Comparison of ENCODE assay signal across 8 cellular contexts in genomic region chr22:20111045-20111688, GRCh38. TPM values are rescaled to one million over a fixed set of nuclear protein-coding genes. Genes with fewer than 3 reads are reported as not detected.
DNase-seq lines count a peak whose midpoint lies in the region; ATAC-seq and TF ChIP-seq lines count a peak whose summit lies in the region.

No MANE protein-coding gene starts in this region.

- H3K27me3 Mint-ChIP-seq in activated CD8-positive, alpha-beta T cell treated with anti-CD3 and anti-CD28 coated beads for 36 hours: no peaks in the 10 kb centered on the region

- H3K4me1 Mint-ChIP-seq in activated CD8-positive, alpha-beta T cell treated with anti-CD3 and anti-CD28 coated beads for 36 hours (ENCODE audit: low read depth): peaks cover 50% of the 10 kb centered on the region

- CTCF ChIA-PET in activated CD8-positive, alpha-beta T cell treated with anti-CD3 and anti-CD28 coated beads for 36 hours (lab: Charles Lee): interaction anchor here (0.7 to 3.2 kb wide), 18 partner anchors 9 to 140 kb away, joined by 3 to 43 read pairs (median 4); no protein-coding TSS in a partner anchor

- DNase-seq in NCI-H2196 (lab: John Stamatoyannopoulos, UW; ENCODE audit: unreplicated experiment) (peak; percentile 7), NCI-H2196 treated with DMSO at 0.1 percent for 48 hours (lab: John Stamatoyannopoulos, UW; ENCODE audit: unreplicated experiment) (no peak), HuH-7.5 (ENCODE audit: low spot score) (peak; percentile 70), iPS-NIHi11 (ENCODE audit: low spot score) (peak; percentile 75), NCI-H1417 treated with DMSO at 0.1 percent for 48 hours (lab: John Stamatoyannopoulos, UW) (no peak), NCI-H774 (lab: John Stamatoyannopoulos, UW) (no peak)
- peak; percentile 82 for DNase-seq in activated CD8-positive, alpha-beta T cell treated with anti-CD3 and anti-CD28 coated beads for 36 hours

- H3K4me3 Mint-ChIP-seq in activated CD8-positive, alpha-beta T cell treated with anti-CD3 and anti-CD28 coated beads for 36 hours: peak overlapping the region; percentile 21

- peaks cover 40% of the 10 kb centered on the region for H3K36me3 Mint-ChIP-seq in activated CD8-positive, alpha-beta T cell treated with anti-CD3 and anti-CD28 coated beads for 36 hours (ENCODE audit: low read depth)

- H3K27ac Mint-ChIP-seq in activated CD8-positive, alpha-beta T cell treated with anti-CD3 and anti-CD28 coated beads for 36 hours: peak overlapping the region; percentile 98

- peak; percentile 80 for ATAC-seq in activated CD8-positive, alpha-beta T cell treated with anti-CD3 and anti-CD28 coated beads for 36 hours
- no peak for ATAC-seq in HG03565 (IDR thresholded peaks at IDR 0.05; ENCODE audit: unreplicated experiment)

- H3K9me3 Mint-ChIP-seq in activated CD8-positive, alpha-beta T cell treated with anti-CD3 and anti-CD28 coated beads for 36 hours: no peaks in the 10 kb centered on the region

- intact Hi-C loops in activated CD8-positive, alpha-beta T cell treated with anti-CD3 and anti-CD28 coated beads for 36 hours (cut with micrococcal nuclease): no loop called here

- POLR2A ChIA-PET in activated CD8-positive, alpha-beta T cell treated with anti-CD3 and anti-CD28 coated beads for 36 hours (lab: Charles Lee): interaction anchor here (0.6 to 3.9 kb wide), 15 partner anchors 8 to 314 kb away, joined by 3 to 36 read pairs (median 5); no protein-coding TSS in a partner anchor

- TF ChIP-seq CTCF in activated CD8-positive, alpha-beta T cell treated with anti-CD3 and anti-CD28 coated beads for 36 hours (IDR thresholded peaks at IDR 0.05): peak; percentile 77

RNA-seq across cellular contexts. Expression of gene RANBP1, which starts 4.7 kb away (rescaled TPM):
- 100 to 1,000 TPM; 411 to 412 TPM for total RNA-seq in activated CD8-positive, alpha-beta T cell treated with anti-CD3 and anti-CD28 coated beads for 36 hours

RNA-seq across cellular contexts. Expression of gene TRMT2A, which starts 5.9 kb away (rescaled TPM):
- total RNA-seq in activated CD8-positive, alpha-beta T cell treated with anti-CD3 and anti-CD28 coated beads for 36 hours: 100 to 1,000 TPM; 101 to 105 TPM

RNA-seq across cellular contexts. Expression of gene ZDHHC8, which starts 20.4 kb away (rescaled TPM):
- 10 to 100 TPM; 44.5 to 44.8 TPM for total RNA-seq in activated CD8-positive, alpha-beta T cell treated with anti-CD3 and anti-CD28 coated beads for 36 hours

RNA-seq across cellular contexts. Expression of gene DGCR8, which starts 31.1 kb away (rescaled TPM):
- total RNA-seq in activated CD8-positive, alpha-beta T cell treated with anti-CD3 and anti-CD28 coated beads for 36 hours: 10 to 100 TPM; 35.0 to 38.8 TPM

RNA-seq across cellular contexts. Expression of gene CCDC188, which starts 39.7 kb away (rescaled TPM):
- not detected for total RNA-seq in activated CD8-positive, alpha-beta T cell treated with anti-CD3 and anti-CD28 coated beads for 36 hours

Comparison
In these comparisons a context has a peak if more than half of its experiments do, and no peak if none do; other contexts are left out.
1. DNase-seq: peak in NCI-H2196 (single experiment), HuH-7.5 (single experiment), activated CD8-positive, alpha-beta T cell treated with anti-CD3 and anti-CD28 coated beads for 36 hours (single experiment) and iPS-NIHi11 (single experiment); none in NCI-H2196 treated with DMSO at 0.1 percent for 48 hours (single experiment), NCI-H1417 treated with DMSO at 0.1 percent for 48 hours (single experiment) and NCI-H774 (single experiment).